In genomic region chr2:100761365-100761764, GRCh38 we compare ENCODE assay signal across 19 cellular contexts. TPM values are rescaled to one million over a fixed set of nuclear protein-coding genes. Genes with fewer than 3 reads are reported as not detected.
DNase-seq lines count a peak whose midpoint lies in the region; ATAC-seq and TF ChIP-seq lines count a peak whose summit lies in the region.
"Had no signal": no experiment of that assay in that cellular context is flagged by ENCODE, and none has a peak within 500 bp of the region (broad histone marks: within the 10 kb centered on the region; RNA-seq: fewer than 3 reads in every experiment).

No MANE protein-coding gene starts in this region.

- H3K36me3 ChIP-seq in psoas muscle (ENCODE audit: insufficient read depth in 1 of 2, low read depth in 1 of 2): no peaks in the 10 kb centered on the region
- H3K36me3 ChIP-seq: BLaER1 had no signal

- ATAC-seq in HG02973 (IDR thresholded peaks at IDR 0.05; ENCODE audit: unreplicated experiment) (no peak), psoas muscle (no peak), T-helper 17 cell (no peak)
- ATAC-seq: GM12878, HepG2 had no signal

- peaks cover 3% of the 10 kb centered on the region for H3K36me3 Mint-ChIP-seq in T-helper 17 cell (ENCODE audit: low read depth)
- H3K36me3 Mint-ChIP-seq: CD14-positive monocyte; CD4-positive, alpha-beta memory T cell had no signal

- H3K4me3 ChIP-seq in epithelial cell of esophagus (ENCODE audit: low read length): no peak overlapping the region
- no peak overlapping the region for H3K4me3 ChIP-seq in psoas muscle
- H3K4me3 ChIP-seq: BLaER1, GM12878 had no signal

- DNase-seq in NCI-H2029 treated with DMSO at 0.1 percent for 48 hours (lab: John Stamatoyannopoulos, UW): peak; percentile 1
- no peak for DNase-seq in NCI-H2029 (lab: John Stamatoyannopoulos, UW)
- DNase-seq in NCI-H524 treated with DMSO at 0.1 percent for 48 hours (lab: John Stamatoyannopoulos, UW): peak; percentile 9
- peak; percentile 23 for DNase-seq in epithelial cell of esophagus (ENCODE audit: low read depth)
- no peak for DNase-seq in psoas muscle
- no peak for DNase-seq in T-helper 17 cell
- DNase-seq: 8988T; CD4-positive, alpha-beta memory T cell; DMS 273 treated with DMSO at 0.1 percent for 48 hours; DMS53; DND-41; EL; H9 had no signal

- no peak overlapping the region for H3K4me3 Mint-ChIP-seq in T-helper 17 cell
- H3K4me3 Mint-ChIP-seq: CD14-positive monocyte; CD4-positive, alpha-beta memory T cell; H9 had no signal

- H3K9me3 ChIP-seq in psoas muscle (no peaks in the 10 kb centered on the region), T-helper 17 cell (ENCODE audit: control insufficient read depth, low read length, poor library complexity, severe bottlenecking) (peaks cover 3% of the 10 kb centered on the region)
- H3K9me3 ChIP-seq: BLaER1 had no signal

- TF ChIP-seq CTCF in epithelial cell of esophagus (IDR thresholded peaks at IDR 0.05; ENCODE audit: insufficient read depth, low read depth, low read length, missing control alignments) (no peak), psoas muscle (IDR thresholded peaks at IDR 0.05) (no peak)

- H3K27ac ChIP-seq in psoas muscle: no peak overlapping the region
- H3K27ac ChIP-seq: BLaER1 had no signal

- intact Hi-C loops in psoas muscle (cut with DNase I): no loop called here

- H3K27me3 Mint-ChIP-seq in T-helper 17 cell: peaks cover 11% of the 10 kb centered on the region

- no peaks in the 10 kb centered on the region for H3K4me1 ChIP-seq in psoas muscle
- H3K4me1 ChIP-seq: BLaER1 had no signal

- no peak overlapping the region for H3K27ac Mint-ChIP-seq in T-helper 17 cell
- H3K27ac Mint-ChIP-seq: CD14-positive monocyte; CD4-positive, alpha-beta memory T cell; H9 had no signal

- no peaks in the 10 kb centered on the region for H3K4me1 Mint-ChIP-seq in T-helper 17 cell
- H3K4me1 Mint-ChIP-seq: CD14-positive monocyte; CD4-positive, alpha-beta memory T cell had no signal

- H3K27me3 ChIP-seq in psoas muscle (ENCODE audit: insufficient read depth in 3 of 3, low read length in 2 of 3): no peaks in the 10 kb centered on the region
- H3K27me3 ChIP-seq: BLaER1 had no signal

- 81 to 88% (median 86%) methylated on average over 1 of the region's 1 CpG for WGBS in psoas muscle, 3 donors

RNA-seq across cellular contexts. Expression of gene NPAS2, which starts 58.6 kb away (rescaled TPM):
- 10 to 100 TPM in 3 of 4 donors, 1 to 10 TPM in 1; 8.7 to 42.7 (median 16.9) TPM for total RNA-seq in psoas muscle
- 10 to 100 TPM in 2 of 3 donors, 1 to 10 TPM in 1; 8.5 to 56.2 (median 17.3) TPM for polyA plus RNA-seq in psoas muscle
- 1 to 10 TPM; 4.6 to 5.9 TPM for total RNA-seq in T-helper 17 cell
- total RNA-seq: G401 had no signal
- polyA plus RNA-seq: CD14-positive monocyte, GM12878 had no signal

Comparison
In these comparisons a context has a peak if more than half of its experiments do, and no peak if none do; other contexts are left out.
1. DNase-seq: peak in NCI-H2029 treated with DMSO at 0.1 percent for 48 hours (single experiment), NCI-H524 treated with DMSO at 0.1 percent for 48 hours (single experiment) and epithelial cell of esophagus (single experiment); none in NCI-H2029 (single experiment), psoas muscle (0 of 2) and T-helper 17 cell (0 of 3).